ENCODE assay signal across 19 cellular contexts in genomic region chr5:176934309-176934930, GRCh38. TPM values are rescaled to one million over a fixed set of nuclear protein-coding genes. Genes with fewer than 3 reads are reported as not detected.
DNase-seq lines count a peak whose midpoint lies in the region; ATAC-seq and TF ChIP-seq lines count a peak whose summit lies in the region.
"Had no signal": no experiment of that assay in that cellular context is flagged by ENCODE, and none has a peak within 500 bp of the region (broad histone marks: within the 10 kb centered on the region; RNA-seq: fewer than 3 reads in every experiment).

No MANE protein-coding gene starts in this region.

- peak overlapping the region; percentile 23 for H3K27ac Mint-ChIP-seq in activated CD4-positive, alpha-beta T cell treated with anti-CD3 and anti-CD28 coated beads for 36 hours
- H3K27ac Mint-ChIP-seq in activated naive CD8-positive, alpha-beta T cell treated with anti-CD3 and anti-CD28 coated beads, Interleukin-2, amount 50 U/mL, for 24 hours, result peak overlapping the region; percentile 70

- peak; percentile 42 for ATAC-seq in activated CD4-positive, alpha-beta T cell treated with anti-CD3 and anti-CD28 coated beads for 36 hours
- peak; percentile 47 for ATAC-seq in activated naive CD8-positive, alpha-beta T cell treated with anti-CD3 and anti-CD28 coated beads, Interleukin-2, amount 50 U/mL, for 24 hours
- ATAC-seq: A549, GM12878, PC-3 had no signal

- H3K4me3 Mint-ChIP-seq in activated CD4-positive, alpha-beta T cell treated with anti-CD3 and anti-CD28 coated beads for 36 hours, result no peak overlapping the region
- no peak overlapping the region for H3K4me3 Mint-ChIP-seq in activated naive CD8-positive, alpha-beta T cell treated with anti-CD3 and anti-CD28 coated beads, Interleukin-2, amount 50 U/mL, for 24 hours

- intact Hi-C loops in activated CD4-positive, alpha-beta T cell treated with anti-CD3 and anti-CD28 coated beads for 36 hours (cut with DNase I, micrococcal nuclease), result no loop called here

- no peaks in the 10 kb centered on the region for H3K27me3 Mint-ChIP-seq in activated CD4-positive, alpha-beta T cell treated with anti-CD3 and anti-CD28 coated beads for 36 hours
- no peaks in the 10 kb centered on the region for H3K27me3 Mint-ChIP-seq in activated naive CD8-positive, alpha-beta T cell treated with anti-CD3 and anti-CD28 coated beads, Interleukin-2, amount 50 U/mL, for 24 hours

- POLR2A ChIA-PET in activated CD4-positive, alpha-beta T cell treated with anti-CD3 and anti-CD28 coated beads for 36 hours (lab: Charles Lee), result no interaction called here
- POLR2A ChIA-PET in RWPE1 (lab: Yijun Ruan, JAX; ENCODE audit: low non-redundant PET), result no interaction called here

- H3K4me3 ChIP-seq in retinal pigment epithelial cell (ENCODE audit: low read length), result no peak overlapping the region
- H3K4me3 ChIP-seq: A549, GM12878 had no signal

- CTCF ChIA-PET in activated CD4-positive, alpha-beta T cell treated with anti-CD3 and anti-CD28 coated beads for 36 hours (lab: Charles Lee), result interaction anchor here (0.5 to 1.5 kb wide), 3 partner anchors 12 to 580 kb away, joined by 3 read pairs; no protein-coding TSS in a partner anchor
- CTCF ChIA-PET in RWPE1 (lab: Yijun Ruan, JAX), result no interaction called here

- H3K4me1 Mint-ChIP-seq in activated CD4-positive, alpha-beta T cell treated with anti-CD3 and anti-CD28 coated beads for 36 hours, result peaks cover 21% of the 10 kb centered on the region
- H3K4me1 Mint-ChIP-seq in activated naive CD8-positive, alpha-beta T cell treated with anti-CD3 and anti-CD28 coated beads, Interleukin-2, amount 50 U/mL, for 24 hours, result peaks cover 34% of the 10 kb centered on the region

- H3K9me3 Mint-ChIP-seq in activated CD4-positive, alpha-beta T cell treated with anti-CD3 and anti-CD28 coated beads for 36 hours (ENCODE audit: low read depth), result no peaks in the 10 kb centered on the region
- no peaks in the 10 kb centered on the region for H3K9me3 Mint-ChIP-seq in activated naive CD8-positive, alpha-beta T cell treated with anti-CD3 and anti-CD28 coated beads, Interleukin-2, amount 50 U/mL, for 24 hours

- no peak for DNase-seq in activated CD4-positive, alpha-beta T cell treated with anti-CD3 and anti-CD28 coated beads for 36 hours
- DNase-seq in activated CD4-positive, alpha-beta T cell treated with anti-CD3 and anti-CD28 coated beads, Interleukin-2, amount 50 U/mL, for 48 hours, result no peak
- peak; percentile 13 for DNase-seq in RWPE1 (ENCODE audit: low spot score)
- no peak for DNase-seq in activated naive CD8-positive, alpha-beta T cell treated with anti-CD3 and anti-CD28 coated beads, Interleukin-2, amount 50 U/mL, for 24 hours
- DNase-seq in retinal pigment epithelial cell (ENCODE audit: low read depth), result peak; percentile 13
- DNase-seq in caudate nucleus (lab: John Stamatoyannopoulos, UW), result no peak
- DNase-seq in NCI-H1436 treated with DMSO at 0.1 percent for 48 hours (lab: John Stamatoyannopoulos, UW), result no peak
- DNase-seq in stimulated activated CD4-positive, alpha-beta T cell treated with anti-CD3 and anti-CD28 coated beads, Interleukin-4, amount 100 ng/mL, for 1 hour, result no peak
- DNase-seq: COR-L47, DMS53, GOT3, NCI-H2029, NCI-H226, NCI-H526, PC-3 had no signal

- no peak for TF ChIP-seq CTCF in RWPE1 (conservative IDR thresholded peaks at IDR 0.05; ENCODE audit: low read depth)
- TF ChIP-seq CTCF in retinal pigment epithelial cell (conservative IDR thresholded peaks at IDR 0.05; ENCODE audit: low read depth, low read length), result no peak

- H3K27ac ChIP-seq in RWPE1 (no peak overlapping the region), caudate nucleus (ENCODE audit: low read depth, low read length) (no peak overlapping the region)
- H3K27ac ChIP-seq: A549, C4-2B had no signal

- peaks cover 35% of the 10 kb centered on the region for H3K36me3 Mint-ChIP-seq in activated CD4-positive, alpha-beta T cell treated with anti-CD3 and anti-CD28 coated beads for 36 hours (ENCODE audit: low read depth)
- peaks cover 34% of the 10 kb centered on the region for H3K36me3 Mint-ChIP-seq in activated naive CD8-positive, alpha-beta T cell treated with anti-CD3 and anti-CD28 coated beads, Interleukin-2, amount 50 U/mL, for 24 hours (ENCODE audit: low read depth)

RNA-seq across cellular contexts. Expression of gene HK3, which starts 35.3 kb away (rescaled TPM):
- total RNA-seq in activated CD4-positive, alpha-beta T cell treated with anti-CD3 and anti-CD28 coated beads for 36 hours, result not detected
- total RNA-seq: G401, PC-3 had no signal

Comparison
In these comparisons a context has a peak if more than half of its experiments do, and no peak if none do; other contexts are left out.
1. DNase-seq: peak in RWPE1 (single experiment) and retinal pigment epithelial cell (single experiment); none in activated CD4-positive, alpha-beta T cell treated with anti-CD3 and anti-CD28 coated beads for 36 hours (single experiment), activated CD4-positive, alpha-beta T cell treated with anti-CD3 and anti-CD28 coated beads, Interleukin-2, amount 50 U/mL, for 48 hours (0 of 2), activated naive CD8-positive, alpha-beta T cell treated with anti-CD3 and anti-CD28 coated beads, Interleukin-2, amount 50 U/mL, for 24 hours (single experiment), caudate nucleus (0 of 61), NCI-H1436 treated with DMSO at 0.1 percent for 48 hours (single experiment) and stimulated activated CD4-positive, alpha-beta T cell treated with anti-CD3 and anti-CD28 coated beads, Interleukin-4, amount 100 ng/mL, for 1 hour (single experiment).